Comparison of ENCODE assay signal across 2 cellular contexts in genomic region chr7:104890216-104890615, GRCh38.
TF ChIP-seq lines count a peak whose summit lies in the region.

No MANE protein-coding gene starts in this region.

TF ChIP-seq in GM23338, 12 proteins besides CTCF, POLR2A, EP300 and RAD21 (continued from another document):
- TF ChIP-seq REST (IDR thresholded peaks at IDR 0.05; ENCODE audit: unreplicated experiment) (no peak), JUNB (IDR thresholded peaks at IDR 0.05; ENCODE audit: unreplicated experiment) (no peak), ZNF114 (CRISPR knock-in tag; IDR thresholded peaks at IDR 0.05) (no peak), ZNF331 (CRISPR knock-in tag; IDR thresholded peaks at IDR 0.05; ENCODE audit: low read depth) (no peak), NANOG (IDR thresholded peaks at IDR 0.05; ENCODE audit: borderline replicate concordance) (no peak), EZH2 (IDR thresholded peaks at IDR 0.05; ENCODE audit: low read depth, unreplicated experiment) (no peak), ETS1 (IDR thresholded peaks at IDR 0.05) (no peak), EZH2phosphoT487 (IDR thresholded peaks at IDR 0.05; ENCODE audit: unreplicated experiment) (no peak), ZNF462 (CRISPR knock-in tag; IDR thresholded peaks at IDR 0.05) (no peak), CREB1 (CRISPR knock-in tag; IDR thresholded peaks at IDR 0.05; ENCODE audit: low read depth) (no peak), POLR2AphosphoS5 (IDR thresholded peaks at IDR 0.05; ENCODE audit: low read depth) (no peak)

TF ChIP-seq in K562, 482 proteins besides CTCF, POLR2A, EP300 and RAD21 (continued from another document):
- TF ChIP-seq ARID4B (CRISPR knock-in tag; IDR thresholded peaks at IDR 0.05) (no peak), KDM5B (IDR thresholded peaks at IDR 0.05; ENCODE audit: insufficient replicate concordance, low read depth, low read length) (no peak), MTA1 (IDR thresholded peaks at IDR 0.05; ENCODE audit: borderline replicate concordance) (no peak), CTBP1 (IDR thresholded peaks at IDR 0.05; ENCODE audit: borderline replicate concordance) (peak; percentile 26; the same call in 1 of the 2 replicates), ZNF695 (CRISPR knock-in tag; IDR thresholded peaks at IDR 0.05) (no peak), EGR1 (conservative IDR thresholded peaks at IDR 0.05) (peak; percentile 32; the same call in 1 of the 2 replicates), SIN3B (IDR thresholded peaks at IDR 0.05; ENCODE audit: low read depth) (no peak)
